ENCODE assay signal across 1 cellular context in the genomic region with DNA sequence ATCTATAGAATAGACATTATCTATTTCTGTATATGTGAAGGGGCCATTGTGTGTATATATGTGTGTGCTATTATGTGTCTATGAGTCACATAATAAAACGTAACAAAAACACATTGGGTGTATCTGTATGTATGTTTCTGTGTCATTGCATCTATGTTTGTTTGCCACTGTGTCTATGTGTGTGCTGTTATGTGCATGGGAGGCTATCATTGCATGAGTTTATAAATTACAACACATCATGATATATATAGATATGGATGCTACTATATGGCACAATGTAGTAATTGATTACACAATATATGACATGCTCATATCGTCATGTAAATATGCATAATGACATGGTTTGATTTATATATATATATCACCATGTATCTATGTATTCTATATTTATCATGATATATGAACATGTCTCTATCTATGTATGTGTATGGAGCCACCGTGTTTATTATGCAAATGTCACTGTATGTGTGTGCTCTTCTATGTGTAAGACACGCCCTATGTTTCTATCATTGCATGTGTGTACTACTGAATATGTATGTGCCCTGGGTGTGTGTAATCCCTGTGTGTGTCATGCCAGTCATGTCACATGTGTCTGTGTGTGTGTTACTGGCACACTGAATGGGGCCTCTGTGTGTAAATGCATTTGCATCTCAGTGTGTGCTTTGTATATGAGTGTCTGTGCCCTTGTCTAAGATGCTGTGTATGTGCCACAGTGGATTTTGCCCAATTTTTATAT.
TF ChIP-seq lines count a peak whose summit lies in the region.

No MANE protein-coding gene starts in this region.

TF ChIP-seq in K562, 482 proteins besides CTCF, POLR2A, EP300 and RAD21 (continued from another document and continues in another):
- TF ChIP-seq, protein P1, sequence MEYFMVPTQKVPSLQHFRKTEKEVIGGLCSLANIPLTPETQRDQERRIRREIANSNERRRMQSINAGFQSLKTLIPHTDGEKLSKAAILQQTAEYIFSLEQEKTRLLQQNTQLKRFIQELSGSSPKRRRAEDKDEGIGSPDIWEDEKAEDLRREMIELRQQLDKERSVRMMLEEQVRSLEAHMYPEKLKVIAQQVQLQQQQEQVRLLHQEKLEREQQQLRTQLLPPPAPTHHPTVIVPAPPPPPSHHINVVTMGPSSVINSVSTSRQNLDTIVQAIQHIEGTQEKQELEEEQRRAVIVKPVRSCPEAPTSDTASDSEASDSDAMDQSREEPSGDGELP (CRISPR knock-in tag; IDR thresholded peaks at IDR 0.05; ENCODE audit: borderline replicate concordance) = no peak
- TF ChIP-seq CREB1 (IDR thresholded peaks at IDR 0.05) (peak; percentile 6), CREB1 (CRISPR knock-in tag; IDR thresholded peaks at IDR 0.05) (no peak; the same call in 1 of the 2 replicates), ZNF778 (CRISPR knock-in tag; IDR thresholded peaks at IDR 0.05) (no peak), PHF21A (IDR thresholded peaks at IDR 0.05; ENCODE audit: borderline replicate concordance, low read depth) (no peak), ETS2 (tag; IDR thresholded peaks at IDR 0.05; ENCODE audit: borderline replicate concordance, poor library complexity, severe bottlenecking) (no peak), ZFX (CRISPR knock-in tag; IDR thresholded peaks at IDR 0.05) (no peak), RBM39 (optimal IDR thresholded peaks at IDR 0.05; ENCODE audit: low read depth, low read length) (no peak), TFAM (CRISPR knock-in tag; conservative IDR thresholded peaks at IDR 0.05) (no peak), DMBX1 (CRISPR knock-in tag; IDR thresholded peaks at IDR 0.05; ENCODE audit: borderline replicate concordance) (no peak), MECOM (CRISPR knock-in tag; IDR thresholded peaks at IDR 0.05) (no peak), GATA2 (CRISPR knock-in tag; IDR thresholded peaks at IDR 0.05) (no peak), SRSF7 (optimal IDR thresholded peaks at IDR 0.05; ENCODE audit: low read depth, low read length) (no peak), FOXJ3 (CRISPR knock-in tag; IDR thresholded peaks at IDR 0.05) (no peak), ZNF717 (CRISPR knock-in tag; IDR thresholded peaks at IDR 0.05) (no peak), SMARCB1 (IDR thresholded peaks at IDR 0.05; ENCODE audit: insufficient read length, low read depth) (no peak), GABPB2 (CRISPR knock-in tag; conservative IDR thresholded peaks at IDR 0.05) (peak; percentile 87), ZNF76 (CRISPR knock-in tag; IDR thresholded peaks at IDR 0.05; ENCODE audit: borderline replicate concordance) (no peak), ZFPM2 (CRISPR knock-in tag; IDR thresholded peaks at IDR 0.05) (no peak), ILF3 (IDR thresholded peaks at IDR 0.05; ENCODE audit: borderline replicate concordance) (peak; percentile 82), ELF1 (tag; IDR thresholded peaks at IDR 0.05) (no peak), NFYB (IDR thresholded peaks at IDR 0.05; ENCODE audit: extremely low read depth, insufficient read length) (no peak), ZNF282 (CRISPR knock-in tag; IDR thresholded peaks at IDR 0.05) (no peak), SNIP1 (IDR thresholded peaks at IDR 0.05; ENCODE audit: low read depth) (no peak), PURB (CRISPR knock-in tag; IDR thresholded peaks at IDR 0.05; ENCODE audit: low read depth) (no peak), ZNF583 (CRISPR knock-in tag; IDR thresholded peaks at IDR 0.05) (no peak), PTRF (tag; IDR thresholded peaks at IDR 0.05) (no peak)
- TF ChIP-seq, protein P2, sequence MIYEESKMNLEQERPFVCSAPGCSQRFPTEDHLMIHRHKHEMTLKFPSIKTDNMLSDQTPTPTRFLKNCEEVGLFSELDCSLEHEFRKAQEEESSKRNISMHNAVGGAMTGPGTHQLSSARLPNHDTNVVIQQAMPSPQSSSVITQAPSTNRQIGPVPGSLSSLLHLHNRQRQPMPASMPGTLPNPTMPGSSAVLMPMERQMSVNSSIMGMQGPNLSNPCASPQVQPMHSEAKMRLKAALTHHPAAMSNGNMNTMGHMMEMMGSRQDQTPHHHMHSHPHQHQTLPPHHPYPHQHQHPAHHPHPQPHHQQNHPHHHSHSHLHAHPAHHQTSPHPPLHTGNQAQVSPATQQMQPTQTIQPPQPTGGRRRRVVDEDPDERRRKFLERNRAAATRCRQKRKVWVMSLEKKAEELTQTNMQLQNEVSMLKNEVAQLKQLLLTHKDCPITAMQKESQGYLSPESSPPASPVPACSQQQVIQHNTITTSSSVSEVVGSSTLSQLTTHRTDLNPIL (CRISPR knock-in tag; IDR thresholded peaks at IDR 0.05) = no peak
- TF ChIP-seq, protein P3, sequence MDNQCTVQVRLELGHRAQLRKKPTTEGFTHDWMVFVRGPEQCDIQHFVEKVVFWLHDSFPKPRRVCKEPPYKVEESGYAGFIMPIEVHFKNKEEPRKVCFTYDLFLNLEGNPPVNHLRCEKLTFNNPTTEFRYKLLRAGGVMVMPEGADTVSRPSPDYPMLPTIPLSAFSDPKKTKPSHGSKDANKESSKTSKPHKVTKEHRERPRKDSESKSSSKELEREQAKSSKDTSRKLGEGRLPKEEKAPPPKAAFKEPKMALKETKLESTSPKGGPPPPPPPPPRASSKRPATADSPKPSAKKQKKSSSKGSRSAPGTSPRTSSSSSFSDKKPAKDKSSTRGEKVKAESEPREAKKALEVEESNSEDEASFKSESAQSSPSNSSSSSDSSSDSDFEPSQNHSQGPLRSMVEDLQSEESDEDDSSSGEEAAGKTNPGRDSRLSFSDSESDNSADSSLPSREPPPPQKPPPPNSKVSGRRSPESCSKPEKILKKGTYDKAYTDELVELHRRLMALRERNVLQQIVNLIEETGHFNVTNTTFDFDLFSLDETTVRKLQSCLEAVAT (IDR thresholded peaks at IDR 0.05) = peak in 1 of 2 experiments; percentile 92; a peak in 2 of 4 replicates
- TF ChIP-seq, protein P4, sequence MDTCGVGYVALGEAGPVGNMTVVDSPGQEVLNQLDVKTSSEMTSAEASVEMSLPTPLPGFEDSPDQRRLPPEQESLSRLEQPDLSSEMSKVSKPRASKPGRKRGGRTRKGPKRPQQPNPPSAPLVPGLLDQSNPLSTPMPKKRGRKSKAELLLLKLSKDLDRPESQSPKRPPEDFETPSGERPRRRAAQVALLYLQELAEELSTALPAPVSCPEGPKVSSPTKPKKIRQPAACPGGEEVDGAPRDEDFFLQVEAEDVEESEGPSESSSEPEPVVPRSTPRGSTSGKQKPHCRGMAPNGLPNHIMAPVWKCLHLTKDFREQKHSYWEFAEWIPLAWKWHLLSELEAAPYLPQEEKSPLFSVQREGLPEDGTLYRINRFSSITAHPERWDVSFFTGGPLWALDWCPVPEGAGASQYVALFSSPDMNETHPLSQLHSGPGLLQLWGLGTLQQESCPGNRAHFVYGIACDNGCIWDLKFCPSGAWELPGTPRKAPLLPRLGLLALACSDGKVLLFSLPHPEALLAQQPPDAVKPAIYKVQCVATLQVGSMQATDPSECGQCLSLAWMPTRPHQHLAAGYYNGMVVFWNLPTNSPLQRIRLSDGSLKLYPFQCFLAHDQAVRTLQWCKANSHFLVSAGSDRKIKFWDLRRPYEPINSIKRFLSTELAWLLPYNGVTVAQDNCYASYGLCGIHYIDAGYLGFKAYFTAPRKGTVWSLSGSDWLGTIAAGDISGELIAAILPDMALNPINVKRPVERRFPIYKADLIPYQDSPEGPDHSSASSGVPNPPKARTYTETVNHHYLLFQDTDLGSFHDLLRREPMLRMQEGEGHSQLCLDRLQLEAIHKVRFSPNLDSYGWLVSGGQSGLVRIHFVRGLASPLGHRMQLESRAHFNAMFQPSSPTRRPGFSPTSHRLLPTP (IDR thresholded peaks at IDR 0.05; ENCODE audit: borderline replicate concordance, extremely low read depth, insufficient read length) = no peak
- TF ChIP-seq, protein P5, sequence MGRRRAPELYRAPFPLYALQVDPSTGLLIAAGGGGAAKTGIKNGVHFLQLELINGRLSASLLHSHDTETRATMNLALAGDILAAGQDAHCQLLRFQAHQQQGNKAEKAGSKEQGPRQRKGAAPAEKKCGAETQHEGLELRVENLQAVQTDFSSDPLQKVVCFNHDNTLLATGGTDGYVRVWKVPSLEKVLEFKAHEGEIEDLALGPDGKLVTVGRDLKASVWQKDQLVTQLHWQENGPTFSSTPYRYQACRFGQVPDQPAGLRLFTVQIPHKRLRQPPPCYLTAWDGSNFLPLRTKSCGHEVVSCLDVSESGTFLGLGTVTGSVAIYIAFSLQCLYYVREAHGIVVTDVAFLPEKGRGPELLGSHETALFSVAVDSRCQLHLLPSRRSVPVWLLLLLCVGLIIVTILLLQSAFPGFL (CRISPR knock-in tag; IDR thresholded peaks at IDR 0.05) = no peak
- TF ChIP-seq, protein P6, sequence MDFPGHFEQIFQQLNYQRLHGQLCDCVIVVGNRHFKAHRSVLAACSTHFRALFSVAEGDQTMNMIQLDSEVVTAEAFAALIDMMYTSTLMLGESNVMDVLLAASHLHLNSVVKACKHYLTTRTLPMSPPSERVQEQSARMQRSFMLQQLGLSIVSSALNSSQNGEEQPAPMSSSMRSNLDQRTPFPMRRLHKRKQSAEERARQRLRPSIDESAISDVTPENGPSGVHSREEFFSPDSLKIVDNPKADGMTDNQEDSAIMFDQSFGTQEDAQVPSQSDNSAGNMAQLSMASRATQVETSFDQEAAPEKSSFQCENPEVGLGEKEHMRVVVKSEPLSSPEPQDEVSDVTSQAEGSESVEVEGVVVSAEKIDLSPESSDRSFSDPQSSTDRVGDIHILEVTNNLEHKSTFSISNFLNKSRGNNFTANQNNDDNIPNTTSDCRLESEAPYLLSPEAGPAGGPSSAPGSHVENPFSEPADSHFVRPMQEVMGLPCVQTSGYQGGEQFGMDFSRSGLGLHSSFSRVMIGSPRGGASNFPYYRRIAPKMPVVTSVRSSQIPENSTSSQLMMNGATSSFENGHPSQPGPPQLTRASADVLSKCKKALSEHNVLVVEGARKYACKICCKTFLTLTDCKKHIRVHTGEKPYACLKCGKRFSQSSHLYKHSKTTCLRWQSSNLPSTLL (IDR thresholded peaks at IDR 0.05) = no peak
- TF ChIP-seq, protein P7, sequence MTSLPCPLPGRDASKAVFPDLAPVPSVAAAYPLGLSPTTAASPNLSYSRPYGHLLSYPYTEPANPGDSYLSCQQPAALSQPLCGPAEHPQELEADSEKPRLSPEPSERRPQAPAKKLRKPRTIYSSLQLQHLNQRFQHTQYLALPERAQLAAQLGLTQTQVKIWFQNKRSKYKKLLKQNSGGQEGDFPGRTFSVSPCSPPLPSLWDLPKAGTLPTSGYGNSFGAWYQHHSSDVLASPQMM (CRISPR knock-in tag; IDR thresholded peaks at IDR 0.05) = no peak
- TF ChIP-seq, protein P8, sequence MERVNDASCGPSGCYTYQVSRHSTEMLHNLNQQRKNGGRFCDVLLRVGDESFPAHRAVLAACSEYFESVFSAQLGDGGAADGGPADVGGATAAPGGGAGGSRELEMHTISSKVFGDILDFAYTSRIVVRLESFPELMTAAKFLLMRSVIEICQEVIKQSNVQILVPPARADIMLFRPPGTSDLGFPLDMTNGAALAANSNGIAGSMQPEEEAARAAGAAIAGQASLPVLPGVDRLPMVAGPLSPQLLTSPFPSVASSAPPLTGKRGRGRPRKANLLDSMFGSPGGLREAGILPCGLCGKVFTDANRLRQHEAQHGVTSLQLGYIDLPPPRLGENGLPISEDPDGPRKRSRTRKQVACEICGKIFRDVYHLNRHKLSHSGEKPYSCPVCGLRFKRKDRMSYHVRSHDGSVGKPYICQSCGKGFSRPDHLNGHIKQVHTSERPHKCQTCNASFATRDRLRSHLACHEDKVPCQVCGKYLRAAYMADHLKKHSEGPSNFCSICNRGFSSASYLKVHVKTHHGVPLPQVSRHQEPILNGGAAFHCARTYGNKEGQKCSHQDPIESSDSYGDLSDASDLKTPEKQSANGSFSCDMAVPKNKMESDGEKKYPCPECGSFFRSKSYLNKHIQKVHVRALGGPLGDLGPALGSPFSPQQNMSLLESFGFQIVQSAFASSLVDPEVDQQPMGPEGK (CRISPR knock-in tag; IDR thresholded peaks at IDR 0.05; ENCODE audit: borderline replicate concordance) = peak; percentile 59; the same call in 1 of the 2 replicates
- TF ChIP-seq, protein P9, sequence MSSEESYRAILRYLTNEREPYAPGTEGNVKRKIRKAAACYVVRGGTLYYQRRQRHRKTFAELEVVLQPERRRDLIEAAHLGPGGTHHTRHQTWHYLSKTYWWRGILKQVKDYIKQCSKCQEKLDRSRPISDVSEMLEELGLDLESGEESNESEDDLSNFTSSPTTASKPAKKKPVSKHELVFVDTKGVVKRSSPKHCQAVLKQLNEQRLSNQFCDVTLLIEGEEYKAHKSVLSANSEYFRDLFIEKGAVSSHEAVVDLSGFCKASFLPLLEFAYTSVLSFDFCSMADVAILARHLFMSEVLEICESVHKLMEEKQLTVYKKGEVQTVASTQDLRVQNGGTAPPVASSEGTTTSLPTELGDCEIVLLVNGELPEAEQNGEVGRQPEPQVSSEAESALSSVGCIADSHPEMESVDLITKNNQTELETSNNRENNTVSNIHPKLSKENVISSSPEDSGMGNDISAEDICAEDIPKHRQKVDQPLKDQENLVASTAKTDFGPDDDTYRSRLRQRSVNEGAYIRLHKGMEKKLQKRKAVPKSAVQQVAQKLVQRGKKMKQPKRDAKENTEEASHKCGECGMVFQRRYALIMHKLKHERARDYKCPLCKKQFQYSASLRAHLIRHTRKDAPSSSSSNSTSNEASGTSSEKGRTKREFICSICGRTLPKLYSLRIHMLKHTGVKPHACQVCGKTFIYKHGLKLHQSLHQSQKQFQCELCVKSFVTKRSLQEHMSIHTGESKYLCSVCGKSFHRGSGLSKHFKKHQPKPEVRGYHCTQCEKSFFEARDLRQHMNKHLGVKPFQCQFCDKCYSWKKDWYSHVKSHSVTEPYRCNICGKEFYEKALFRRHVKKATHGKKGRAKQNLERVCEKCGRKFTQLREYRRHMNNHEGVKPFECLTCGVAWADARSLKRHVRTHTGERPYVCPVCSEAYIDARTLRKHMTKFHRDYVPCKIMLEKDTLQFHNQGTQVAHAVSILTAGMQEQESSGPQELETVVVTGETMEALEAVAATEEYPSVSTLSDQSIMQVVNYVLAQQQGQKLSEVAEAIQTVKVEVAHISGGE (CRISPR knock-in tag; IDR thresholded peaks at IDR 0.05) = no peak
- TF ChIP-seq, protein P10, sequence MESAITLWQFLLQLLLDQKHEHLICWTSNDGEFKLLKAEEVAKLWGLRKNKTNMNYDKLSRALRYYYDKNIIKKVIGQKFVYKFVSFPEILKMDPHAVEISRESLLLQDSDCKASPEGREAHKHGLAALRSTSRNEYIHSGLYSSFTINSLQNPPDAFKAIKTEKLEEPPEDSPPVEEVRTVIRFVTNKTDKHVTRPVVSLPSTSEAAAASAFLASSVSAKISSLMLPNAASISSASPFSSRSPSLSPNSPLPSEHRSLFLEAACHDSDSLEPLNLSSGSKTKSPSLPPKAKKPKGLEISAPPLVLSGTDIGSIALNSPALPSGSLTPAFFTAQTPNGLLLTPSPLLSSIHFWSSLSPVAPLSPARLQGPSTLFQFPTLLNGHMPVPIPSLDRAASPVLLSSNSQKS (CRISPR knock-in tag; IDR thresholded peaks at IDR 0.05) = 0 out of 2 replicates have a peak, but pooled peaks have one; percentile 19
- TF ChIP-seq, protein P11, sequence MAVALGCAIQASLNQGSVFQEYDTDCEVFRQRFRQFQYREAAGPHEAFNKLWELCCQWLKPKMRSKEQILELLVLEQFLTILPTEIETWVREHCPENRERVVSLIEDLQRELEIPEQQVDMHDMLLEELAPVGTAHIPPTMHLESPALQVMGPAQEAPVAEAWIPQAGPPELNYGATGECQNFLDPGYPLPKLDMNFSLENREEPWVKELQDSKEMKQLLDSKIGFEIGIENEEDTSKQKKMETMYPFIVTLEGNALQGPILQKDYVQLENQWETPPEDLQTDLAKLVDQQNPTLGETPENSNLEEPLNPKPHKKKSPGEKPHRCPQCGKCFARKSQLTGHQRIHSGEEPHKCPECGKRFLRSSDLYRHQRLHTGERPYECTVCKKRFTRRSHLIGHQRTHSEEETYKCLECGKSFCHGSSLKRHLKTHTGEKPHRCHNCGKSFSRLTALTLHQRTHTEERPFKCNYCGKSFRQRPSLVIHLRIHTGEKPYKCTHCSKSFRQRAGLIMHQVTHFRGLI (CRISPR knock-in tag; IDR thresholded peaks at IDR 0.05) = no peak
